In the genomic region with DNA sequence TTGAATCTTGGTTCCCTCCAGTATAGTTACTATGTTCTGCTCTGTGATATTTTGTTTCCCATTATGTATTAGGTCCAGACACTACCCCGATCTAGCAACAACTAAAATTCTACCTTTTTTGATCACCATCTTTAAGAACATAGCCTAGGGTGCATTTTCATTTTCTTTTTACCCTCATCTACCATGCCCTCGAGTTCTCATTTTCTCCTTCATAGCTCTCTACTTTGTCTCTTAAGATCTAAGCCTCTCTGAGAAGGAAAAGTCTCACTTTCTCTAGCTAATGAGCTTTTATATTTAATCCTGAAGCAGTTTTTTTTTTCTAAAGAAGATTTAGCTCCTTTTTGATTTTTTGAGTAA, we compare ENCODE assay signal across 17 cellular contexts.
DNase-seq lines count a peak whose midpoint lies in the region; ATAC-seq lines count a peak whose summit lies in the region.
"Had no signal": no experiment of that assay in that cellular context is flagged by ENCODE, and none has a peak within 500 bp of the region (broad histone marks: within the 10 kb centered on the region; RNA-seq: fewer than 3 reads in every experiment).

No MANE protein-coding gene starts in this region.

- ATAC-seq in GM18861 (IDR thresholded peaks at IDR 0.05; ENCODE audit: unreplicated experiment) (peak; percentile 50), GM21447 (IDR thresholded peaks at IDR 0.05; ENCODE audit: unreplicated experiment) (peak; percentile 53), HG02885 (IDR thresholded peaks at IDR 0.05; ENCODE audit: poor library complexity, unreplicated experiment) (peak; percentile 30), HG03442 (IDR thresholded peaks at IDR 0.05; ENCODE audit: unreplicated experiment) (peak; percentile 41)
- ATAC-seq: heart right ventricle; left ventricle myocardium superior; naive thymus-derived CD8-positive, alpha-beta T cell; stimulated activated memory B cell treated with anti-CD40 and anti-IgM and Interleukin-4, amounts not matched to agents 10 μg/mL and 1 μg/mL and 100 μg/mL, for 72 hours had no signal

- no peak for DNase-seq in AML-193 (lab: John Stamatoyannopoulos, UW)
- no peak for DNase-seq in NK-92 (lab: John Stamatoyannopoulos, UW; ENCODE audit: unreplicated experiment)
- DNase-seq in cerebellar cortex (ENCODE audit: low spot score): no peak
- no peak for DNase-seq in glomerular visceral epithelial cell (ENCODE audit: extremely low spot score)
- DNase-seq: activated CD4-positive, alpha-beta T cell treated with anti-CD3 and anti-CD28 coated beads for 4 hours; heart right ventricle; left ventricle myocardium superior; naive thymus-derived CD8-positive, alpha-beta T cell; NCI-H187; NCI-H774; Right ventricle myocardium superior; stimulated activated CD4-positive, alpha-beta T cell treated with anti-CD3 and anti-CD28 coated beads, Interleukin-4, amount 100 ng/mL, for 1 hour had no signal
